ENCODE assay signal across 9 cellular contexts in the genomic region with DNA sequence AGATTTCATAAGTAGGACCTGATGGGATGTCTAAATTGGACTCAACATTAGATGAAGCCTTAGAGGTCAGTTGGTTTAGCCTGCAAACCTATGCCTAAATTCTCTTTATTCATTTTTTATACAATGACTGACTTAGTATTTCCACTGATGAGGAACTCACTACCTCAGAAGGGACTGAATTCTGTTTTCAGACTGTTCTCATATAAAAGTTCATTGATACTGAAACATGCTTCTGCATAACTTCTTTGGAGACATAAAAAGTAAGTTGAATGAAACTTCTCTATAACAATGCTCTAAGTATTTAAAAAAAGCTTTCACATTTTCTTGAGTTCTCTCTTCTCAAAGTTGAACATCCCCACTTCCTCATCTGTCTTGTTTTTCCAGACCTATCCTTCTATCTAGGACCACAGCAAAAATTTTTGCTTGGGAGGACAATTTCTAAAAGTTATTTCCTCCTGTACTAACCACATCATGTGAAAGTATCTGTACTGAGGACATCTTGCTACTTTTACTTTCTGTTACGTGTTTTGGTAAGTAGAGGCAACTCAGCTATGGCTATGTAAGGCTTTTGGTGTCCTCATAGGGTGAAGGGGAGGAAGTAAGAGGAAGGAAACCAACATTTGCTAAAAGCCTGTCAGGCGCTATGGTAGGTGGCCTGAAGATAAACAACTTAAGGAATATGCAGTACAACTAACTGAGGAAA.
DNase-seq lines count a peak whose midpoint lies in the region; ATAC-seq and TF ChIP-seq lines count a peak whose summit lies in the region.
"Had no signal": no experiment of that assay in that cellular context is flagged by ENCODE, and none has a peak within 500 bp of the region (broad histone marks: within the 10 kb centered on the region; RNA-seq: fewer than 3 reads in every experiment).

No MANE protein-coding gene starts in this region.

- TF ChIP-seq POLR2A in thyroid gland (IDR thresholded peaks at IDR 0.05) = no peak

- H3K4me1 ChIP-seq in thyroid gland = peaks cover 6 to 9% of the 10 kb centered on the region in 2 donors

- H3K27me3 ChIP-seq in thyroid gland = no peaks in the 10 kb centered on the region

- intact Hi-C loops in thyroid gland (cut with DNase I) = no loop called here

- no peaks in the 10 kb centered on the region for H3K9me3 ChIP-seq in thyroid gland

- no peak overlapping the region for H3K27ac ChIP-seq in thyroid gland

- H3K4me1 Mint-ChIP-seq in HFFc6 (ENCODE audit: low read depth) (peaks cover 7% of the 10 kb centered on the region), naive B cell (peaks cover 9 to 20% (median 11%) of the 10 kb centered on the region in 3 donors)

- no peak overlapping the region for H3K4me3 Mint-ChIP-seq in HFFc6
- H3K4me3 Mint-ChIP-seq in naive B cell = peak overlapping the region in 6 of 8 donors; percentile 1 to 69 (median 45)
- H3K4me3 Mint-ChIP-seq: neural crest cell had no signal

- H3K27me3 Mint-ChIP-seq in HFFc6 (ENCODE audit: insufficient read depth) = no peaks in the 10 kb centered on the region; the same call in 1 of the 2 replicates
- H3K27me3 Mint-ChIP-seq in naive B cell = no peaks in the 10 kb centered on the region

- H3K9me3 Mint-ChIP-seq in HFFc6 (no peaks in the 10 kb centered on the region), naive B cell (no peaks in the 10 kb centered on the region)
- H3K9me3 Mint-ChIP-seq: neural crest cell had no signal

- TF ChIP-seq CTCF in HFFc6 (IDR thresholded peaks at IDR 0.05) (no peak), thyroid gland (IDR thresholded peaks at IDR 0.05) (no peak)

- H3K36me3 ChIP-seq in thyroid gland = peaks cover 3 to 7% of the 10 kb centered on the region in 2 donors

- H3K36me3 Mint-ChIP-seq in HFFc6 (ENCODE audit: low read depth) = peaks cover 19% of the 10 kb centered on the region
- H3K36me3 Mint-ChIP-seq in naive B cell = peaks cover 27 to 29% of the 10 kb centered on the region in 2 donors

- DNase-seq in HFFc6 (no peak), RPMI8226 (peak; percentile 17), naive B cell (peak; percentile 18), NCI-H2196 treated with DMSO at 0.1 percent for 48 hours (lab: John Stamatoyannopoulos, UW; ENCODE audit: unreplicated experiment) (no peak), thyroid gland (no peak), GOT3 (lab: John Stamatoyannopoulos, UW) (no peak)
- DNase-seq: NCI-H1105 had no signal

- H3K4me3 ChIP-seq in thyroid gland (replicated peaks in 1 of 3) = no peak overlapping the region

- ATAC-seq in GM18861 (IDR thresholded peaks at IDR 0.05; ENCODE audit: unreplicated experiment) = peak; percentile 68
- ATAC-seq in naive B cell (ENCODE audit: low read depth in 2 of 2) = peak; percentile 86 to 93

- H3K27ac Mint-ChIP-seq in HFFc6 = peak overlapping the region; percentile 30; the same call in 1 of the 2 replicates
- peak overlapping the region; percentile 81 to 95 (median 89) for H3K27ac Mint-ChIP-seq in naive B cell

- WGBS in thyroid gland, 2 donors = 85 to 92% methylated on average over 2 of the region's 2 CpGs

Comparison
In these comparisons a context has a peak if more than half of its experiments do, and no peak if none do; other contexts are left out.
1. DNase-seq: peak in RPMI8226 (single experiment) and naive B cell (single experiment); none in HFFc6 (single experiment), NCI-H2196 treated with DMSO at 0.1 percent for 48 hours (single experiment), thyroid gland (0 of 2) and GOT3 (single experiment).